ENCODE assay signal across 9 cellular contexts in the genomic region with DNA sequence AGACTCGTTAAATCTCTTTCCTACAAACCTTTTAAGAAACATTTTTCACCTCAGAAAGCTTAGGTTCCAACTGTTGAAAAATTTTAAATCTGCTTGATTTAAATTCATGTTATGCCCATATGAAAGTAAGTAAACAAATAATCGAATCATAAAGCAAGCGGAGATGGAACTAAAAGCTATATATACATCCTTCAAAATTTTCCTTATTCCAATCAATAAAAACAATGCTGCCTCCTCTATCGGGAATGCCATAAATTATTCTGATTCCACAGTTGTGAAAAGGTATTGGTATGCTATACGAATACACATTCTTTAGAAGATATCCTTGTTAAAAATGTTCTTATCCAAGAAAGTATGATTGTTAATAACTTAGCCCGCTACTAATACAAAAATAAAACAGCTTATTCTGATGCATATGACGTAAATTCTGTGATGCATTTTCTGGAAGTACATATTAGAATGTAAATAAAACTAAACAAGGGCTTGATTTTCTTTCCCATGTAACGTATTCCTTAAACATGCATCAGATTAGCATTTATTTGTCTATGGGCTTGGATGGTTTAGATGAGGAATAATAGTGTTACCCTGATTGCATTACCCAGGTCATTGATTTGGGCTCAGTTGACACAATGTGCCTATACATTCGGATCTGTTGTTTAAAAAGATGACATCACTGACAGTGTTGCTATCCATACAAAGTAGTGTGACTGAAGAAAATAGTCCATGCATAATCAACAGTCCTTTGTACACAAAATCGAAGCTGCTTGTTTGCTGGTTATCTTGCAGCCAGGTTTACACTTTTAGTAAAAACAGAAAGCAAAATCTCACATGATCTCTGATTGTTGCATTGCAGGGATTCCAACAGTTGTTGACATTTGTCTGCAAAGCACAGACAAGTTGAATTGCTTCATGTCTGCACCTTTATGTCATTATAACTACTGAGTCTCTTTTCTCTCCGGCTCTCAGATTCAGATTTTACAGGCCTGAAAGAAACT. TPM values are rescaled to one million over a fixed set of nuclear protein-coding genes. Genes with fewer than 3 reads are reported as not detected.
DNase-seq lines count a peak whose midpoint lies in the region; ATAC-seq, FAIRE-seq and TF ChIP-seq lines count a peak whose summit lies in the region.
"Had no signal": no experiment of that assay in that cellular context is flagged by ENCODE, and none has a peak within 500 bp of the region (broad histone marks: within the 10 kb centered on the region; RNA-seq: fewer than 3 reads in every experiment).

No MANE protein-coding gene starts in this region.

- H4K20me1 ChIP-seq in SK-N-SH (ENCODE audit: insufficient read depth) (no peaks in the 10 kb centered on the region), fibroblast of lung (ENCODE audit: control insufficient read depth, extremely low read depth, insufficient read depth, low read length) (no peaks in the 10 kb centered on the region)

- H3K27ac ChIP-seq in SK-N-SH (ENCODE audit: low read depth in 2 of 2, low read length in 1 of 2) (peak overlapping the region; percentile 71 to 77; a peak in 3 of 4 replicates), RWPE1 (peak overlapping the region; percentile 84), fibroblast of lung (ENCODE audit: insufficient read depth, low read length) (no peak overlapping the region), gastrocnemius medialis (peak overlapping the region; percentile 85 to 90 (median 89))

- no peak for TF ChIP-seq RAD21 in SK-N-SH (IDR thresholded peaks at IDR 0.05; ENCODE audit: low read length)

- intact Hi-C loops in gastrocnemius medialis (cut with DNase I; ENCODE audit: low total_unique reads) = loop anchor here (1.0 to 2.0 kb wide), 3 partner anchors 37 to 619 kb away; a partner anchor contains a TSS

- H3K79me2 ChIP-seq in SK-N-SH (ENCODE audit: insufficient read depth) (peaks cover 25% of the 10 kb centered on the region), fibroblast of lung (ENCODE audit: control insufficient read depth, insufficient read depth, low read length) (peaks cover 3% of the 10 kb centered on the region)

- H3K9me3 ChIP-seq in SK-N-SH = no peaks in the 10 kb centered on the region
- no peaks in the 10 kb centered on the region for H3K9me3 ChIP-seq in fibroblast of lung (ENCODE audit: control insufficient read depth, insufficient read depth, low read depth, low read length)
- H3K9me3 ChIP-seq in gastrocnemius medialis = no peaks in the 10 kb centered on the region

- H3K9me2 ChIP-seq in SK-N-SH = no peaks in the 10 kb centered on the region

- H2AFZ ChIP-seq in SK-N-SH (ENCODE audit: low read depth) = peak overlapping the region; percentile 97
- H2AFZ ChIP-seq in fibroblast of lung (ENCODE audit: low read length) = peak overlapping the region; percentile 48

- no peak for FAIRE-seq in D721Med (lab: Jason Lieb, UNC)

- DNase-seq in SK-N-SH (no peak), RWPE1 (ENCODE audit: low spot score) (no peak), fibroblast of lung (ENCODE audit: low read depth in 2 of 2) (peak; percentile 3 to 8), gastrocnemius medialis (no peak), D721Med (ENCODE audit: insufficient read length, low spot score) (no peak), GM13977 (ENCODE audit: low spot score) (no peak)

- TF ChIP-seq CTCF in SK-N-SH (IDR thresholded peaks at IDR 0.05) (no peak), RWPE1 (conservative IDR thresholded peaks at IDR 0.05; ENCODE audit: low read depth) (no peak), fibroblast of lung (conservative IDR thresholded peaks at IDR 0.05 in 1 of 2, IDR thresholded peaks at IDR 0.05 in 1 of 2; ENCODE audit: low read depth in 1 of 2, low read length in 2 of 2) (no peak), gastrocnemius medialis (IDR thresholded peaks at IDR 0.05 in 4 of 5, conservative IDR thresholded peaks at IDR 0.05 in 1 of 5) (no peak), D721Med (IDR thresholded peaks at IDR 0.05; ENCODE audit: insufficient read depth, missing control alignments) (no peak), GM13977 (IDR thresholded peaks at IDR 0.05; ENCODE audit: extremely low read depth, insufficient read depth, missing control alignments) (no peak)

- no peak for TF ChIP-seq POLR2A in gastrocnemius medialis (IDR thresholded peaks at IDR 0.05)

- CTCF ChIA-PET in SK-N-SH (lab: Yijun Ruan, JAX) = interaction anchor here (0.6 to 1.9 kb wide), 10 partner anchors 23 to 1079 kb away, joined by 3 to 5 read pairs (median 3); a partner anchor contains a TSS
- CTCF ChIA-PET in RWPE1 (lab: Yijun Ruan, JAX) = interaction anchor here (0.5 to 1.0 kb wide), 2 partner anchors 9 to 770 kb away, joined by 3 to 4 read pairs; no protein-coding TSS in a partner anchor

- peaks cover 12 to 13% of the 10 kb centered on the region in 2 experiments; a peak in 2 of 4 replicates for H3K4me1 ChIP-seq in SK-N-SH (ENCODE audit: control insufficient read depth in 1 of 2, insufficient read depth in 2 of 2, low read depth in 1 of 2, low read length in 1 of 2)
- H3K4me1 ChIP-seq in fibroblast of lung (ENCODE audit: control insufficient read depth, extremely low read depth, insufficient read depth, low read length) = peaks cover 2% of the 10 kb centered on the region
- H3K4me1 ChIP-seq in gastrocnemius medialis = peaks cover 9 to 11% of the 10 kb centered on the region in 2 donors

- no peaks in the 10 kb centered on the region for H3F3A ChIP-seq in SK-N-SH (replicated peaks; ENCODE audit: insufficient read depth)

- H3K9ac ChIP-seq in SK-N-SH (peak overlapping the region; percentile 23; the same call in 1 of the 2 replicates), fibroblast of lung (ENCODE audit: insufficient read depth, low read length) (no peak overlapping the region)

- H3K4me2 ChIP-seq in SK-N-SH (peak overlapping the region; percentile 79; the same call in 1 of the 2 replicates), fibroblast of lung (ENCODE audit: extremely low read depth, insufficient read depth, low read length) (peak overlapping the region; percentile 73)

- WGBS in SK-N-SH (ENCODE audit: low lambda C conversion rate) = 55% methylated on average over 11 of the region's 11 CpGs

- H3K36me3 ChIP-seq in SK-N-SH (replicated peaks in 1 of 2; ENCODE audit: control insufficient read depth in 1 of 2, insufficient read depth in 2 of 2, low read length in 1 of 2) (no peaks in the 10 kb centered on the region), fibroblast of lung (ENCODE audit: control insufficient read depth, insufficient read depth, low read length) (no peaks in the 10 kb centered on the region), gastrocnemius medialis (peaks cover 0 to 1% of the 10 kb centered on the region in 2 donors)

- TF ChIP-seq EP300 in SK-N-SH (IDR thresholded peaks at IDR 0.05; ENCODE audit: borderline replicate concordance in 1 of 2, low read depth in 1 of 2, low read length in 1 of 2) = no peak

- in situ Hi-C loops in gastrocnemius medialis (cut with MboI; ENCODE audit: low sequenced_read_pairs in 4 of 4) (no loop called here), GM13977 (cut with MboI; ENCODE audit: low pct_unique_long_range_greater_than_20kb, low sequenced_read_pairs, unreplicated experiment) (no loop called here)

- ATAC-seq in SK-N-SH treated with all-trans-retinoic acid at 6 μM for 48 hours (no peak), gastrocnemius medialis (no peak), GM21515 (IDR thresholded peaks at IDR 0.05; ENCODE audit: unreplicated experiment) (no peak)

- H3K4me3 ChIP-seq in SK-N-SH (ENCODE audit: low read depth in 2 of 2, low read length in 1 of 2) (peak overlapping the region; percentile 64 to 77; a peak in 3 of 4 replicates), fibroblast of lung (replicated peaks in 1 of 4; ENCODE audit: control extremely low read depth in 1 of 4, insufficient read depth in 1 of 4, low read depth in 3 of 4, low read length in 4 of 4) (peak overlapping the region; percentile 65 to 84 (median 78)), gastrocnemius medialis (peak overlapping the region; percentile 68 to 79 (median 74))

- POLR2A ChIA-PET in SK-N-SH (lab: Yijun Ruan, JAX) = interaction anchor here (0.6 to 1.8 kb wide), 3 partner anchors 38 to 620 kb away, joined by 3 to 15 read pairs (median 3); a partner anchor contains a TSS
- POLR2A ChIA-PET in RWPE1 (lab: Yijun Ruan, JAX; ENCODE audit: low non-redundant PET) = interaction anchor here (0.6 kb wide), 1 partner anchor 102 kb away, joined by 3 read pairs; no protein-coding TSS in a partner anchor

- H3K27me3 ChIP-seq in SK-N-SH (ENCODE audit: insufficient read depth) = no peaks in the 10 kb centered on the region
- no peaks in the 10 kb centered on the region for H3K27me3 ChIP-seq in fibroblast of lung (ENCODE audit: control insufficient read depth, insufficient read depth, low read length)
- no peaks in the 10 kb centered on the region for H3K27me3 ChIP-seq in gastrocnemius medialis

TF ChIP-seq in SK-N-SH treated with all-trans-retinoic acid at 6 μM for 48 hours, 23 proteins besides CTCF, POLR2A, EP300 and RAD21 (continues in another document):
- no peak for TF ChIP-seq ZNF70 (CRISPR knock-in tag; IDR thresholded peaks at IDR 0.05)

RNA-seq across cellular contexts. Expression of a gene that starts 0.7 kb away (rescaled TPM):
- polyA plus RNA-seq in SK-N-SH (2012; rRNA removed) (10.5 and 14.7 TPM in 2 replicates), fibroblast of lung (25.1 and 25.4 TPM in 2 replicates)
- 15.3 and 16.6 TPM in 2 replicates for polyA plus RNA-seq in SK-N-SH (2012; cell fraction: cytosol; rRNA removed)
- 5.4 and 5.5 TPM in 2 replicates for polyA plus RNA-seq in SK-N-SH (2012; cell fraction: nucleus; rRNA removed)
- total RNA-seq in fibroblast of lung (34.7 and 40.8 TPM in 2 replicates), gastrocnemius medialis (1 to 10 TPM; 4.0 to 7.8 (median 4.8) TPM)
- 12.6 and 14.5 TPM in 2 replicates for polyA plus RNA-seq in fibroblast of lung (2012)
- polyA minus RNA-seq in fibroblast of lung (ENCODE audit: low replicate concordance) = 3.1 and 4.1 TPM in 2 replicates

RNA-seq across cellular contexts. Expression of a gene that starts 29.9 kb away (rescaled TPM):
- polyA plus RNA-seq in SK-N-SH (2012; rRNA removed) (not detected in 2 replicates), fibroblast of lung (not detected in 2 replicates)
- polyA plus RNA-seq in SK-N-SH (2012; cell fraction: cytosol; rRNA removed) = not detected in 2 replicates
- polyA plus RNA-seq in SK-N-SH (2012; cell fraction: nucleus; rRNA removed) = not detected in 2 replicates
- total RNA-seq in fibroblast of lung (not detected in 2 replicates), gastrocnemius medialis (not detected)
- polyA plus RNA-seq in fibroblast of lung (2012) = not detected in 2 replicates
- not detected in 2 replicates for polyA minus RNA-seq in fibroblast of lung (ENCODE audit: low replicate concordance)
- total RNA-seq: urinary bladder had no signal
- polyA plus RNA-seq: urinary bladder had no signal

RNA-seq across cellular contexts. Expression of a gene that starts 37.6 kb away (rescaled TPM):
- polyA plus RNA-seq in SK-N-SH (2012; rRNA removed) = 7.1 and 12.9 TPM in 2 replicates
- polyA plus RNA-seq in SK-N-SH (2012; cell fraction: cytosol; rRNA removed) = 11.4 and 12.5 TPM in 2 replicates
- 6.2 and 14.7 TPM in 2 replicates for polyA plus RNA-seq in SK-N-SH (2012; cell fraction: nucleus; rRNA removed)
- 44.9 and 59.8 TPM in 2 replicates for total RNA-seq in fibroblast of lung
- polyA plus RNA-seq in fibroblast of lung = 28.1 and 45.4 TPM in 2 replicates
- 19.0 and 22.8 TPM in 2 replicates for polyA plus RNA-seq in fibroblast of lung (2012)
- polyA minus RNA-seq in fibroblast of lung (ENCODE audit: low replicate concordance) = 23.5 and 24.9 TPM in 2 replicates
- 10 to 100 TPM; 11.3 to 39.7 (median 19.3) TPM for total RNA-seq in gastrocnemius medialis

Comparison
In these comparisons a context has a peak if more than half of its experiments do, and no peak if none do; other contexts are left out.
1. DNase-seq: peak in fibroblast of lung (2 of 2); none in SK-N-SH (single experiment), RWPE1 (single experiment), gastrocnemius medialis (0 of 2), D721Med (single experiment) and GM13977 (single experiment).
2. Peak in every context shown above with its lines, with median percentiles within 50 percentile points of each other: H3K4me3 ChIP-seq.